Comparison of ENCODE assay signal across 19 cellular contexts in the genomic region with DNA sequence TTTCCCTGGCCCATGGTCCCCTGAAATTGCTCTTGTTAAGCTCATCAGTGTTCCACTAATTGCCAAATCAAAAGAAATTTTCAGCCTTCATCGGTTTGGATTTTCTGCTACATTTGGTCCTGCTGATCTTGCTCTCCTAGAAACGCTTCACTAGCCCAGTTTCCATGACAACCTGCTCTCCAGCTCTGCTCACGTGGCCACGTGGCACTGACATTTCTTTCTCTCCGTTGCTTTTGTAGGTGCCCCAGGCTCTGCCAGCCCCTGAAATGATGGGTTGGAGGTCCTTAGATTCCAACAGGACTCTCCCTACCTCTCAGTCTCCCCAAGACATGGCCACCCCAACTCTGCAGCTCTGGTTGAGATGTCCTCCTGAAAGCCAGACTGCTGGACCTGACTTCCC. TPM values are rescaled to one million over a fixed set of nuclear protein-coding genes. Genes with fewer than 3 reads are reported as not detected.
DNase-seq lines count a peak whose midpoint lies in the region; ATAC-seq lines count a peak whose summit lies in the region.
"Had no signal": no experiment of that assay in that cellular context is flagged by ENCODE, and none has a peak within 500 bp of the region (broad histone marks: within the 10 kb centered on the region; RNA-seq: fewer than 3 reads in every experiment).

No MANE protein-coding gene starts in this region.

- peak overlapping the region; percentile 66 for H3K27ac ChIP-seq in caudate nucleus (ENCODE audit: low read depth, low read length)
- H3K27ac ChIP-seq: cardiac muscle cell, esophagus squamous epithelium, tibial artery had no signal

- H3K27ac Mint-ChIP-seq in activated CD8-positive, alpha-beta T cell treated with anti-CD3 and anti-CD28 coated beads, Interleukin-2, amount 10 ng/mL, durations not matched to agents 7 days and 5 days: no peak overlapping the region
- H3K27ac Mint-ChIP-seq: activated T-helper 17 cell treated with anti-CD3 and anti-CD28 coated beads, Interleukin-2, amount 50 U/mL, for 72 hours; mesothelial cell of epicardium had no signal

- no peak for ATAC-seq in GM21390 (IDR thresholded peaks at IDR 0.05; ENCODE audit: unreplicated experiment)
- ATAC-seq in GM21515 (IDR thresholded peaks at IDR 0.05; ENCODE audit: unreplicated experiment): no peak
- no peak for ATAC-seq in activated CD8-positive, alpha-beta T cell treated with anti-CD3 and anti-CD28 coated beads, Interleukin-2, amount 10 ng/mL, durations not matched to agents 7 days and 5 days
- ATAC-seq: activated T-helper 17 cell treated with anti-CD3 and anti-CD28 coated beads, Interleukin-2, amount 50 U/mL, for 72 hours; left lobe of liver; right cardiac atrium had no signal

- H3K9me3 Mint-ChIP-seq in activated CD8-positive, alpha-beta T cell treated with anti-CD3 and anti-CD28 coated beads, Interleukin-2, amount 10 ng/mL, durations not matched to agents 7 days and 5 days (ENCODE audit: insufficient read depth): no peaks in the 10 kb centered on the region

- no peak overlapping the region for H3K4me3 Mint-ChIP-seq in activated CD8-positive, alpha-beta T cell treated with anti-CD3 and anti-CD28 coated beads, Interleukin-2, amount 10 ng/mL, durations not matched to agents 7 days and 5 days
- H3K4me3 Mint-ChIP-seq: activated T-helper 17 cell treated with anti-CD3 and anti-CD28 coated beads, Interleukin-2, amount 50 U/mL, for 72 hours; mesothelial cell of epicardium had no signal

- H3K27me3 Mint-ChIP-seq in activated CD8-positive, alpha-beta T cell treated with anti-CD3 and anti-CD28 coated beads, Interleukin-2, amount 10 ng/mL, durations not matched to agents 7 days and 5 days (ENCODE audit: low read depth): peaks cover 15% of the 10 kb centered on the region

- in situ Hi-C loops in G401 (cut with HindIII; ENCODE audit: low sequenced_read_pairs): no loop called here

- DNase-seq in G401 (ENCODE audit: low spot score): peak; percentile 48
- peak; percentile 73 for DNase-seq in NCI-H2227 (lab: John Stamatoyannopoulos, UW; ENCODE audit: unreplicated experiment)
- DNase-seq in caudate nucleus (lab: John Stamatoyannopoulos, UW): peak in 35 of 61 donors; percentile 3 to 89 (median 35)
- DNase-seq in occipital lobe (lab: John Stamatoyannopoulos, UW): peak; percentile 13
- DNase-seq in activated CD8-positive, alpha-beta T cell treated with anti-CD3 and anti-CD28 coated beads, Interleukin-2, amount 10 ng/mL, durations not matched to agents 7 days and 5 days: no peak
- DNase-seq in HuH-7.5 (ENCODE audit: low spot score): no peak
- DNase-seq: activated CD4-positive, alpha-beta T cell treated with anti-CD3 and anti-CD28 coated beads for 4 hours; effector CD4-positive, alpha-beta T cell; esophagus squamous epithelium; right cardiac atrium; Right ventricle myocardium superior; tibial artery had no signal

- H3K4me1 Mint-ChIP-seq in activated CD8-positive, alpha-beta T cell treated with anti-CD3 and anti-CD28 coated beads, Interleukin-2, amount 10 ng/mL, durations not matched to agents 7 days and 5 days (ENCODE audit: low read depth): no peaks in the 10 kb centered on the region
- H3K4me1 Mint-ChIP-seq: activated T-helper 17 cell treated with anti-CD3 and anti-CD28 coated beads, Interleukin-2, amount 50 U/mL, for 72 hours; mesothelial cell of epicardium had no signal

- H3K36me3 Mint-ChIP-seq in activated CD8-positive, alpha-beta T cell treated with anti-CD3 and anti-CD28 coated beads, Interleukin-2, amount 10 ng/mL, durations not matched to agents 7 days and 5 days (ENCODE audit: low read depth): no peaks in the 10 kb centered on the region
- H3K36me3 Mint-ChIP-seq: mesothelial cell of epicardium had no signal

- CTCF ChIA-PET in activated CD8-positive, alpha-beta T cell treated with anti-CD3 and anti-CD28 coated beads, Interleukin-2, amount 10 ng/mL, durations not matched to agents 7 days and 5 days (lab: Charles Lee): no interaction called here

- POLR2A ChIA-PET in activated CD8-positive, alpha-beta T cell treated with anti-CD3 and anti-CD28 coated beads, Interleukin-2, amount 10 ng/mL, durations not matched to agents 7 days and 5 days (lab: Charles Lee): no interaction called here

RNA-seq across cellular contexts. Expression of a gene that starts 45.8 kb away (rescaled TPM):
- not detected in 2 replicates for total RNA-seq in G401 (2014; rRNA removed; shearing (Covaris generic))
- 251 TPM for total RNA-seq in occipital lobe
- total RNA-seq in activated CD8-positive, alpha-beta T cell treated with anti-CD3 and anti-CD28 coated beads, Interleukin-2, amount 10 ng/mL, durations not matched to agents 7 days and 5 days: under 1 TPM in 1 of 2 experiments, not detected in 1; 0.32 TPM
- total RNA-seq: H4, Right ventricle myocardium superior had no signal

RNA-seq across cellular contexts. Expression of a gene that starts 52.4 kb away (rescaled TPM):
- 19.3 and 24.9 TPM in 2 replicates for total RNA-seq in G401 (2014; rRNA removed; shearing (Covaris generic))
- 67.7 TPM for total RNA-seq in occipital lobe
- 10 to 100 TPM; 33.2 to 34.6 TPM for total RNA-seq in activated CD8-positive, alpha-beta T cell treated with anti-CD3 and anti-CD28 coated beads, Interleukin-2, amount 10 ng/mL, durations not matched to agents 7 days and 5 days

Comparison
In these comparisons a context has a peak if more than half of its experiments do, and no peak if none do; other contexts are left out.
1. DNase-seq: peak in G401 (single experiment), NCI-H2227 (single experiment), caudate nucleus (35 of 61) and occipital lobe (single experiment); none in activated CD8-positive, alpha-beta T cell treated with anti-CD3 and anti-CD28 coated beads, Interleukin-2, amount 10 ng/mL, durations not matched to agents 7 days and 5 days (single experiment) and HuH-7.5 (single experiment).
2. RNA of a gene that starts 45.8 kb away (total RNA-seq): 251 TPM in occipital lobe (single experiment); 0.32 TPM in activated CD8-positive, alpha-beta T cell treated with anti-CD3 and anti-CD28 coated beads, Interleukin-2, amount 10 ng/mL, durations not matched to agents 7 days and 5 days and not detected in G401; every median in the first group is over 100 times any median in the second.